ENCODE assay signal across 28 cellular contexts in genomic region chr15:96463376-96463775, GRCh38.
"Had no signal": no experiment of that assay in that cellular context is flagged by ENCODE, and none has a peak within 500 bp of the region (broad histone marks: within the 10 kb centered on the region; RNA-seq: fewer than 3 reads in every experiment).

No MANE protein-coding gene starts in this region.

- H3K9me3 Mint-ChIP-seq: natural killer cell, nephron progenitor cell had no signal

- DNase-seq: hypothalamus; immature natural killer cell; kidney; left colon; left lung; lower lobe of right lung; mammary epithelial cell; mesenchymal stem cell; naive B cell; natural killer cell; nephron progenitor cell; ovary; retina; right cardiac atrium; stimulated activated CD4-positive, alpha-beta T cell treated with anti-CD3 and anti-CD28 coated beads, Interleukin-12 subunit alpha, Interleukin-12 subunit beta, amount 100 ng/mL, for 4 hours; stimulated activated CD4-positive, alpha-beta T cell treated with anti-CD3 and anti-CD28 coated beads, Interleukin-15, amount 100 ng/mL, for 24 hours; stimulated activated CD4-positive, alpha-beta T cell treated with anti-CD3 and anti-CD28 coated beads, Interleukin-2, amount 100 ng/mL, for 24 hours; stimulated activated CD4-positive, alpha-beta T cell treated with anti-CD3 and anti-CD28 coated beads, Interleukin-4, amount 100 ng/mL, for 1 hour; stimulated activated naive CD4-positive, alpha-beta T cell; substantia nigra; uterus had no signal

- ATAC-seq: left colon; left lung; lower lobe of right lung; natural killer cell; right cardiac atrium; sciatic nerve; stimulated activated effector memory CD8-positive, alpha-beta T cell treated with anti-CD3 and anti-CD28 coated beads, Interleukin-12 subunit alpha, Interleukin-12 subunit beta, amount 100 ng/mL, for 72 hours had no signal

- H3K4me3 ChIP-seq: left lung, lower lobe of right lung, ovary, skin epidermis, tibial nerve, uterus had no signal

- H3K27ac Mint-ChIP-seq: immature natural killer cell; naive B cell; natural killer cell; nephron progenitor cell; progenitor cell of endocrine pancreas; stimulated activated effector memory CD8-positive, alpha-beta T cell treated with anti-CD3 and anti-CD28 coated beads, Interleukin-12 subunit alpha, Interleukin-12 subunit beta, amount 100 ng/mL, for 72 hours; stimulated activated naive CD8-positive, alpha-beta T cell treated with anti-CD3 and anti-CD28 coated beads, Interleukin-15, Interleukin-2, amounts not matched to agents 100 ng/mL and 50 ng/mL, for 24 hours; type B pancreatic cell had no signal

- H3K36me3 Mint-ChIP-seq: immature natural killer cell; naive B cell; natural killer cell; stimulated activated effector memory CD8-positive, alpha-beta T cell treated with anti-CD3 and anti-CD28 coated beads, Interleukin-12 subunit alpha, Interleukin-12 subunit beta, amount 100 ng/mL, for 72 hours; type B pancreatic cell had no signal

- H3K27me3 ChIP-seq: left lung, ovary, tibial nerve, uterus had no signal

- H3K9me3 ChIP-seq: left lung, lower lobe of right lung, ovary, uterus had no signal

- H3K4me3 Mint-ChIP-seq: immature natural killer cell; naive B cell; natural killer cell; nephron progenitor cell; stimulated activated effector memory CD8-positive, alpha-beta T cell treated with anti-CD3 and anti-CD28 coated beads, Interleukin-12 subunit alpha, Interleukin-12 subunit beta, amount 100 ng/mL, for 72 hours; stimulated activated naive CD8-positive, alpha-beta T cell treated with anti-CD3 and anti-CD28 coated beads, Interleukin-15, Interleukin-2, amounts not matched to agents 100 ng/mL and 50 ng/mL, for 24 hours; type B pancreatic cell had no signal

- H3K4me1 Mint-ChIP-seq: immature natural killer cell; naive B cell; natural killer cell; nephron progenitor cell; stimulated activated effector memory CD8-positive, alpha-beta T cell treated with anti-CD3 and anti-CD28 coated beads, Interleukin-12 subunit alpha, Interleukin-12 subunit beta, amount 100 ng/mL, for 72 hours had no signal

- H3K4me1 ChIP-seq: left lung, lower lobe of right lung, tibial nerve, uterus had no signal

- H3K36me3 ChIP-seq: left lung, lower lobe of right lung, ovary, tibial nerve, uterus had no signal
